In genomic region chr9:692636-693459, GRCh38 we compare ENCODE assay signal across 9 cellular contexts.
DNase-seq lines count a peak whose midpoint lies in the region; ATAC-seq and TF ChIP-seq lines count a peak whose summit lies in the region.
"Had no signal": no experiment of that assay in that cellular context is flagged by ENCODE, and none has a peak within 500 bp of the region (broad histone marks: within the 10 kb centered on the region; RNA-seq: fewer than 3 reads in every experiment).

No MANE protein-coding gene starts in this region.

- ATAC-seq in upper lobe of left lung (ENCODE audit: low FRiP score in 2 of 2) (peak in 1 of 2 donors; percentile 32), GM18519 (IDR thresholded peaks at IDR 0.05; ENCODE audit: low FRiP score, unreplicated experiment) (no peak)
- ATAC-seq: activated T-cell treated with anti-CD3 and anti-CD28 coated beads, Interleukin-2, amount 50 U/mL, for 4 hours; stimulated activated naive B cell treated with anti-CD40 and anti-IgM and Interleukin-4, amounts not matched to agents 10 μg/mL and 1 μg/mL and 100 μg/mL, for 72 hours had no signal

- CTCF ChIA-PET in RWPE1 (lab: Yijun Ruan, JAX) = interaction anchor here (0.6 kb wide), 2 partner anchors 90 to 665 kb away, joined by 3 read pairs; no protein-coding TSS in a partner anchor

- no peak for TF ChIP-seq POLR2A in upper lobe of left lung (IDR thresholded peaks at IDR 0.05)

- peaks cover 23 to 39% of the 10 kb centered on the region in 2 donors for H3K4me1 ChIP-seq in muscle layer of duodenum (ENCODE audit: control insufficient read depth in 1 of 2, insufficient read depth in 2 of 2, low read length in 2 of 2)
- peaks cover 15 to 34% (median 30%) of the 10 kb centered on the region in 4 donors for H3K4me1 ChIP-seq in upper lobe of left lung

- TF ChIP-seq CTCF in RWPE1 (conservative IDR thresholded peaks at IDR 0.05; ENCODE audit: low read depth) = no peak
- no peak for TF ChIP-seq CTCF in epithelial cell of proximal tubule (conservative IDR thresholded peaks at IDR 0.05; ENCODE audit: low read depth, low read length)
- TF ChIP-seq CTCF in upper lobe of left lung (IDR thresholded peaks at IDR 0.05) = no peak

- H3K36me3 ChIP-seq in muscle layer of duodenum (ENCODE audit: control insufficient read depth in 1 of 2, insufficient read depth in 2 of 2, low read length in 2 of 2) = peaks cover 0 to 10% of the 10 kb centered on the region in 2 donors
- no peaks in the 10 kb centered on the region for H3K36me3 ChIP-seq in upper lobe of left lung

- no peaks in the 10 kb centered on the region for H3K27me3 ChIP-seq in muscle layer of duodenum (ENCODE audit: low read depth, low read length)
- H3K27me3 ChIP-seq in upper lobe of left lung = no peaks in the 10 kb centered on the region

- TF ChIP-seq EP300 in upper lobe of left lung (IDR thresholded peaks at IDR 0.05) = no peak

- H3K4me3 ChIP-seq in epithelial cell of proximal tubule (ENCODE audit: low read depth, low read length) = peak overlapping the region; percentile 40
- H3K4me3 ChIP-seq in muscle layer of duodenum (ENCODE audit: low read depth in 1 of 2, low read length in 2 of 2) = peak overlapping the region; percentile 41 to 51
- no peak overlapping the region for H3K4me3 ChIP-seq in upper lobe of left lung

- H3K27ac ChIP-seq in RWPE1 (peak overlapping the region; percentile 80), muscle layer of duodenum (ENCODE audit: low read length) (peak overlapping the region; percentile 96), upper lobe of left lung (peak overlapping the region; percentile 53 to 78 (median 68))

- H3K9me3 ChIP-seq in muscle layer of duodenum (ENCODE audit: control insufficient read depth in 1 of 2, low read length in 2 of 2) = no peaks in the 10 kb centered on the region
- H3K9me3 ChIP-seq in upper lobe of left lung = no peaks in the 10 kb centered on the region

- POLR2A ChIA-PET in RWPE1 (lab: Yijun Ruan, JAX; ENCODE audit: low non-redundant PET) = no interaction called here

- 68 to 69% methylated on average over 6 of the region's 6 CpGs for WGBS in upper lobe of left lung, 2 donors

- DNase-seq in RWPE1 (ENCODE audit: low spot score) (no peak), epithelial cell of proximal tubule (ENCODE audit: low read depth) (no peak), upper lobe of left lung (no peak), T-helper 9 cell (no peak), MV-4-11 (lab: John Stamatoyannopoulos, UW) (no peak)
- DNase-seq: activated T-cell treated with anti-CD3 and anti-CD28 coated beads, Interleukin-2, amount 50 U/mL, for 4 hours; stimulated activated naive B cell treated with anti-CD40 and anti-IgM and Interleukin-4, amounts not matched to agents 10 μg/mL and 1 μg/mL and 100 μg/mL, for 72 hours had no signal

Comparison
In these comparisons a context has a peak if more than half of its experiments do, and no peak if none do; other contexts are left out.
1. H3K4me3 ChIP-seq: peak in epithelial cell of proximal tubule (single experiment) and muscle layer of duodenum (2 of 2); none in upper lobe of left lung (0 of 4).
2. Peak in every context shown above with its lines, with median percentiles within 50 percentile points of each other: H3K27ac ChIP-seq.